In the genomic region with DNA sequence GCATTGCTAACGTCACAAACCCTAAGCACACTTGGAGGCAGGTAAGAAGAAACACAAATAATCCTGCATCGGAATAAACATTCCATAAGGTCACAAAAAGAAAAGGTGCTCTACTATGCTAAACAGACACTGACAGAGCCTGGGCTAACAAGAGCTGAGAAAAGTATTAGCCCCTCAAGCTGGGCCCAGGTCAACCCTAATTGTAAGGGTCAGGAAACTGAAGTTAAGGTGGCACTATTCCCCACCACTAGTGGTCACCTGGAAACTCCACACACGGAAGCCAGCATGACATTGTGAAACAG, we compare ENCODE assay signal across 7 cellular contexts. TPM values are rescaled to one million over a fixed set of nuclear protein-coding genes. Genes with fewer than 3 reads are reported as not detected.
A peak's percentile ranks its signal among the peaks of the same experiment; 100 is the strongest.
DNase-seq lines count a peak whose midpoint lies in the region; ATAC-seq and TF ChIP-seq lines count a peak whose summit lies in the region.

No MANE protein-coding gene starts in this region.

- H3K27ac ChIP-seq in HL-60 (replicated peaks) (no peak overlapping the region), iPS-20b (ENCODE audit: low read length) (no peak overlapping the region)

- no peak for DNase-seq in HL-60 (ENCODE audit: low read depth in 1 of 2, low spot score in 1 of 2)
- DNase-seq in activated T-helper 1 cell treated with anti-CD3 and anti-CD28 coated beads, Interleukin-12 subunit alpha, Interleukin-12 subunit beta, Interleukin-2, Interleukin-4 antibody, amounts not matched to agents 30 ng/mL and 10 ng/mL and 1 ng/mL, durations not matched to agents 14 hours and 24 hours and 36 hours (ENCODE audit: low spot score): no peak
- DNase-seq in stimulated activated naive CD8-positive, alpha-beta T cell treated with anti-CD3 and anti-CD28 coated beads, Interleukin-15, amount 100 ng/mL, for 72 hours: no peak
- no peak for DNase-seq in NCI-H748 treated with DMSO at 0.1 percent for 48 hours (lab: John Stamatoyannopoulos, UW)
- DNase-seq in epidermal melanocyte (ENCODE audit: insufficient read length, low spot score): no peak

- H3K27ac Mint-ChIP-seq in activated T-helper 1 cell treated with anti-CD3 and anti-CD28 coated beads, Interleukin-12 subunit alpha, Interleukin-12 subunit beta, Interleukin-2, Interleukin-4 antibody, amounts not matched to agents 30 ng/mL and 10 ng/mL and 1 ng/mL, durations not matched to agents 14 hours and 24 hours and 36 hours: peak overlapping the region; percentile 83
- peak overlapping the region in 1 of 2 donors; percentile 69 for H3K27ac Mint-ChIP-seq in stimulated activated naive CD8-positive, alpha-beta T cell treated with anti-CD3 and anti-CD28 coated beads, Interleukin-15, amount 100 ng/mL, for 72 hours

- H3K4me1 Mint-ChIP-seq in activated T-helper 1 cell treated with anti-CD3 and anti-CD28 coated beads, Interleukin-12 subunit alpha, Interleukin-12 subunit beta, Interleukin-2, Interleukin-4 antibody, amounts not matched to agents 30 ng/mL and 10 ng/mL and 1 ng/mL, durations not matched to agents 14 hours and 24 hours and 36 hours (ENCODE audit: low read depth): peaks cover 75% of the 10 kb centered on the region
- peaks cover 72% of the 10 kb centered on the region for H3K4me1 Mint-ChIP-seq in stimulated activated naive CD8-positive, alpha-beta T cell treated with anti-CD3 and anti-CD28 coated beads, Interleukin-15, amount 100 ng/mL, for 72 hours

- no peaks in the 10 kb centered on the region for H3K9me3 ChIP-seq in iPS-20b (ENCODE audit: insufficient read depth, low read depth, low read length)

- no peaks in the 10 kb centered on the region for H3K27me3 ChIP-seq in HL-60 (ENCODE audit: insufficient read depth, poor library complexity, severe bottlenecking)
- H3K27me3 ChIP-seq in iPS-20b (ENCODE audit: insufficient read depth, low read length): peaks cover 31% of the 10 kb centered on the region

- H3K27me3 Mint-ChIP-seq in activated T-helper 1 cell treated with anti-CD3 and anti-CD28 coated beads, Interleukin-12 subunit alpha, Interleukin-12 subunit beta, Interleukin-2, Interleukin-4 antibody, amounts not matched to agents 30 ng/mL and 10 ng/mL and 1 ng/mL, durations not matched to agents 14 hours and 24 hours and 36 hours (ENCODE audit: insufficient read depth): no peaks in the 10 kb centered on the region
- H3K27me3 Mint-ChIP-seq in stimulated activated naive CD8-positive, alpha-beta T cell treated with anti-CD3 and anti-CD28 coated beads, Interleukin-15, amount 100 ng/mL, for 72 hours: no peaks in the 10 kb centered on the region

- H3K4me3 Mint-ChIP-seq in activated T-helper 1 cell treated with anti-CD3 and anti-CD28 coated beads, Interleukin-12 subunit alpha, Interleukin-12 subunit beta, Interleukin-2, Interleukin-4 antibody, amounts not matched to agents 30 ng/mL and 10 ng/mL and 1 ng/mL, durations not matched to agents 14 hours and 24 hours and 36 hours: peak overlapping the region; percentile 93
- H3K4me3 Mint-ChIP-seq in stimulated activated naive CD8-positive, alpha-beta T cell treated with anti-CD3 and anti-CD28 coated beads, Interleukin-15, amount 100 ng/mL, for 72 hours: peak overlapping the region; percentile 96

- no peak for TF ChIP-seq CTCF in HL-60 (IDR thresholded peaks at IDR 0.05; ENCODE audit: insufficient read depth, low read length)

- no peaks in the 10 kb centered on the region for H3K9me3 Mint-ChIP-seq in activated T-helper 1 cell treated with anti-CD3 and anti-CD28 coated beads, Interleukin-12 subunit alpha, Interleukin-12 subunit beta, Interleukin-2, Interleukin-4 antibody, amounts not matched to agents 30 ng/mL and 10 ng/mL and 1 ng/mL, durations not matched to agents 14 hours and 24 hours and 36 hours
- no peaks in the 10 kb centered on the region for H3K9me3 Mint-ChIP-seq in stimulated activated naive CD8-positive, alpha-beta T cell treated with anti-CD3 and anti-CD28 coated beads, Interleukin-15, amount 100 ng/mL, for 72 hours

- H3K4me3 ChIP-seq in HL-60 (replicated peaks; ENCODE audit: insufficient read depth, low read length) (peak overlapping the region; percentile 88), iPS-20b (ENCODE audit: low read length) (peak overlapping the region; percentile 78)

- peaks cover 6% of the 10 kb centered on the region for H3K4me1 ChIP-seq in iPS-20b (ENCODE audit: insufficient read depth, low read length)

- no peaks in the 10 kb centered on the region for H3K36me3 ChIP-seq in iPS-20b (ENCODE audit: insufficient read depth, low read depth, low read length)

- H3K9ac ChIP-seq in iPS-20b (ENCODE audit: low read depth, low read length): peak overlapping the region; percentile 79; the same call in 1 of the 2 replicates

- ATAC-seq in stimulated activated naive CD8-positive, alpha-beta T cell treated with anti-CD3 and anti-CD28 coated beads, Interleukin-15, amount 100 ng/mL, for 72 hours: no peak
- ATAC-seq in GM21529 (IDR thresholded peaks at IDR 0.05; ENCODE audit: unreplicated experiment): no peak

- intact Hi-C loops in activated T-helper 1 cell treated with anti-CD3 and anti-CD28 coated beads, Interleukin-12 subunit alpha, Interleukin-12 subunit beta, Interleukin-2, Interleukin-4 antibody, amounts not matched to agents 30 ng/mL and 10 ng/mL and 1 ng/mL, durations not matched to agents 14 hours and 24 hours and 36 hours (cut with micrococcal nuclease): loop anchor here (1.0 kb wide), 1 partner anchor 26 kb away; no protein-coding TSS in a partner anchor

- peaks cover 3% of the 10 kb centered on the region for H3K36me3 Mint-ChIP-seq in activated T-helper 1 cell treated with anti-CD3 and anti-CD28 coated beads, Interleukin-12 subunit alpha, Interleukin-12 subunit beta, Interleukin-2, Interleukin-4 antibody, amounts not matched to agents 30 ng/mL and 10 ng/mL and 1 ng/mL, durations not matched to agents 14 hours and 24 hours and 36 hours (ENCODE audit: low read depth)

RNA-seq across cellular contexts. Expression of a gene that starts 1.3 kb away (rescaled TPM):
- total RNA-seq in activated T-helper 1 cell treated with anti-CD3 and anti-CD28 coated beads, Interleukin-12 subunit alpha, Interleukin-12 subunit beta, Interleukin-2, Interleukin-4 antibody, amounts not matched to agents 30 ng/mL and 10 ng/mL and 1 ng/mL, durations not matched to agents 14 hours and 24 hours and 36 hours: 46.7 and 48.7 TPM in 2 replicates

RNA-seq across cellular contexts. Expression of a gene that starts 48.5 kb away (rescaled TPM):
- total RNA-seq in activated T-helper 1 cell treated with anti-CD3 and anti-CD28 coated beads, Interleukin-12 subunit alpha, Interleukin-12 subunit beta, Interleukin-2, Interleukin-4 antibody, amounts not matched to agents 30 ng/mL and 10 ng/mL and 1 ng/mL, durations not matched to agents 14 hours and 24 hours and 36 hours: 292 and 294 TPM in 2 replicates

RNA-seq across cellular contexts. Expression of a gene that starts 54.4 kb away (rescaled TPM):
- total RNA-seq in activated T-helper 1 cell treated with anti-CD3 and anti-CD28 coated beads, Interleukin-12 subunit alpha, Interleukin-12 subunit beta, Interleukin-2, Interleukin-4 antibody, amounts not matched to agents 30 ng/mL and 10 ng/mL and 1 ng/mL, durations not matched to agents 14 hours and 24 hours and 36 hours: 86.9 and 88.6 TPM in 2 replicates
